Comparison of ENCODE assay signal across 16 cellular contexts in the genomic region with DNA sequence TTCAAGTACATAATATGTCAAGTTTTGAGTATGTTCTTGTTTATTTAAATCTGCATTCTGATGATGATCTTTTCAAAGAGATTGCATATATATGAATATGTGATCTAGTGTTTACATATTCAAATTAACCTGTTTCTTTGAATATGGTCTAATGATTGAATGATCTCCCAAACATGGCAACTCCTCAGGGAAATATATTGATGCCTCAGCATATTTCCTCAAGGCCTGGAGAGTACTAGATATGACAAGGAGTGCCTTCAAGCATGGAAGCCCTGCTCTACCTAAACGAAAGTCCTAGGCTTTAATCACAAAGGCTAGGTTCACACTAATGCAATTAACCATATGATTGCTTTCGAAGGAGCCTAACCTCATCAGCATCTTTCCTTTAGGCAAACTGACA.
"Had no signal": no experiment of that assay in that cellular context is flagged by ENCODE, and none has a peak within 500 bp of the region (broad histone marks: within the 10 kb centered on the region; RNA-seq: fewer than 3 reads in every experiment).

No MANE protein-coding gene starts in this region.

- H3K27ac ChIP-seq: adrenal gland, cardiac muscle cell, psoas muscle, testis, VCaP had no signal

- H3K4me3 Mint-ChIP-seq: activated T-cell treated with anti-CD3 and anti-CD28 coated beads, Interleukin-2, amount 50 U/mL, for 72 hours; stimulated activated naive CD8-positive, alpha-beta T cell treated with anti-CD3 and anti-CD28 coated beads, Interleukin-15, Interleukin-2, amounts not matched to agents 100 ng/mL and 50 ng/mL, for 24 hours; T-helper 1 cell treated with Interleukin-12 subunit alpha and Interleukin-12 subunit beta and Interleukin-4 antibody, amounts not matched to agents 30 μg/mL and 1 μg/mL, for 36 hours; type B pancreatic cell had no signal

- H3K9me3 Mint-ChIP-seq: activated T-cell treated with anti-CD3 and anti-CD28 coated beads, Interleukin-2, amount 50 U/mL, for 72 hours; T-helper 1 cell treated with Interleukin-12 subunit alpha and Interleukin-12 subunit beta and Interleukin-4 antibody, amounts not matched to agents 30 μg/mL and 1 μg/mL, for 36 hours; type B pancreatic cell had no signal

- DNase-seq: activated CD4-positive, CD25-positive, alpha-beta regulatory T cell treated with anti-CD3 and anti-CD28 coated beads, Interleukin-2, amount 50 U/mL, for 72 hours; activated gamma-delta T cell; activated T-cell treated with anti-CD3 and anti-CD28 coated beads, Interleukin-2, amount 50 U/mL, for 72 hours; adrenal gland; glutamatergic neuron; hippocampal formation; islet precursor cell; psoas muscle; right cardiac atrium; testis had no signal

- ATAC-seq: activated naive CD4-positive, alpha-beta T cell treated with anti-CD3 and anti-CD28 coated beads, Interleukin-2, amount 50 U/mL, for 72 hours; activated T-cell treated with anti-CD3 and anti-CD28 coated beads, Interleukin-2, amount 50 U/mL, for 72 hours; psoas muscle; right cardiac atrium had no signal

- H3K27me3 Mint-ChIP-seq: stimulated activated naive CD8-positive, alpha-beta T cell treated with anti-CD3 and anti-CD28 coated beads, Interleukin-15, Interleukin-2, amounts not matched to agents 100 ng/mL and 50 ng/mL, for 24 hours; type B pancreatic cell had no signal

- H3K27ac Mint-ChIP-seq: activated naive CD4-positive, alpha-beta T cell treated with anti-CD3 and anti-CD28 coated beads, Interleukin-2, amount 50 U/mL, for 72 hours; activated T-cell treated with anti-CD3 and anti-CD28 coated beads, Interleukin-2, amount 50 U/mL, for 72 hours; stimulated activated naive CD8-positive, alpha-beta T cell treated with anti-CD3 and anti-CD28 coated beads, Interleukin-15, Interleukin-2, amounts not matched to agents 100 ng/mL and 50 ng/mL, for 24 hours; T-helper 1 cell treated with Interleukin-12 subunit alpha and Interleukin-12 subunit beta and Interleukin-4 antibody, amounts not matched to agents 30 μg/mL and 1 μg/mL, for 36 hours; type B pancreatic cell had no signal

- H3K36me3 Mint-ChIP-seq: activated naive CD4-positive, alpha-beta T cell treated with anti-CD3 and anti-CD28 coated beads, Interleukin-2, amount 50 U/mL, for 72 hours; type B pancreatic cell had no signal
